ENCODE assay signal across 18 cellular contexts in genomic region chr19:35348909-35349611, GRCh38. TPM values are rescaled to one million over a fixed set of nuclear protein-coding genes. Genes with fewer than 3 reads are reported as not detected.
DNase-seq lines count a peak whose midpoint lies in the region; ATAC-seq and TF ChIP-seq lines count a peak whose summit lies in the region.
"Had no signal": no experiment of that assay in that cellular context is flagged by ENCODE, and none has a peak within 500 bp of the region (broad histone marks: within the 10 kb centered on the region; RNA-seq: fewer than 3 reads in every experiment).

No MANE protein-coding gene starts in this region.

- H3K4me1 Mint-ChIP-seq in IgD-negative memory B cell, result peaks cover 41 to 51% (median 48%) of the 10 kb centered on the region in 3 donors
- no peaks in the 10 kb centered on the region for H3K4me1 Mint-ChIP-seq in chondrocyte (ENCODE audit: low read depth)

- H3K27ac Mint-ChIP-seq in IgD-negative memory B cell (peak overlapping the region; percentile 17 to 98 (median 86)), chondrocyte (ENCODE audit: unreplicated experiment) (no peak overlapping the region)

- TF ChIP-seq EP300 in ovary (IDR thresholded peaks at IDR 0.05), result no peak

- WGBS in ovary, 3 donors, result 40 to 57% (median 50%) methylated on average over 18 of the region's 18 CpGs

- H3K4me3 Mint-ChIP-seq in IgD-negative memory B cell, result peak overlapping the region in 2 of 4 donors; percentile 80 to 86
- no peak overlapping the region for H3K4me3 Mint-ChIP-seq in chondrocyte (ENCODE audit: unreplicated experiment)

- no peak for ATAC-seq in GM21360 (IDR thresholded peaks at IDR 0.05; ENCODE audit: unreplicated experiment)

- TF ChIP-seq POLR2A in ovary (IDR thresholded peaks at IDR 0.05), result no peak

- H3K4me3 ChIP-seq in ovary, result no peak overlapping the region

- H3K27me3 Mint-ChIP-seq in IgD-negative memory B cell (peaks cover 2% of the 10 kb centered on the region), chondrocyte (ENCODE audit: low read depth) (peaks cover 48% of the 10 kb centered on the region)

- TF ChIP-seq CTCF in chondrocyte (IDR thresholded peaks at IDR 0.05) (no peak), ovary (IDR thresholded peaks at IDR 0.05) (no peak)

- peak overlapping the region in 1 of 2 donors; percentile 72 for H3K27ac ChIP-seq in ovary
- H3K27ac ChIP-seq: 22Rv1 had no signal

- DNase-seq in DMS79 treated with DMSO at 0.1 percent for 48 hours (lab: John Stamatoyannopoulos, UW) (peak; percentile 15), DMS79 (lab: John Stamatoyannopoulos, UW) (no peak), chondrocyte (ENCODE audit: low spot score) (peak; percentile 67), ovary (peak; percentile 86 to 88 (median 86)), RKO (ENCODE audit: low spot score) (no peak), AG20443 (ENCODE audit: low spot score) (no peak)
- DNase-seq: activated CD4-positive, alpha-beta T cell treated with anti-CD3 and anti-CD28 coated beads for 4 hours; DND-41; HCEC 1CT; Kasumi-1; NCI-H2227 treated with DMSO at 0.1 percent for 48 hours; SIG-M5 had no signal

- H3K9me3 ChIP-seq in ovary, result no peaks in the 10 kb centered on the region

- no peaks in the 10 kb centered on the region for H3K27me3 ChIP-seq in ovary

- H3K36me3 Mint-ChIP-seq in IgD-negative memory B cell (no peaks in the 10 kb centered on the region), chondrocyte (ENCODE audit: low read depth) (peaks cover 1% of the 10 kb centered on the region)

- H3K4me1 ChIP-seq in ovary (ENCODE audit: insufficient read depth), result peaks cover 3% of the 10 kb centered on the region

- no peaks in the 10 kb centered on the region for H3K36me3 ChIP-seq in ovary

- peaks cover 0 to 3% (median 0%) of the 10 kb centered on the region in 3 donors for H3K9me3 Mint-ChIP-seq in IgD-negative memory B cell
- H3K9me3 Mint-ChIP-seq in chondrocyte (ENCODE audit: low read depth), result no peaks in the 10 kb centered on the region

- intact Hi-C loops in ovary (cut with DNase I), result loop anchor here in 3 of 4 donors (5.0 to 10.0 kb wide), 3 partner anchors 74 to 146 kb away; partner anchors contain the start of gene KRTDAP (in 1 of the 3)

RNA-seq across cellular contexts. Expression of gene FFAR1, which starts 1.4 kb away (rescaled TPM):
- polyA plus RNA-seq in IgD-negative memory B cell, result 0.24 TPM
- not detected in 3 replicates for total RNA-seq in chondrocyte
- 1 to 10 TPM in 5 of 7 donors, under 1 TPM in 2; 0.11 to 5.0 (median 1.8) TPM for total RNA-seq in ovary
- polyA plus RNA-seq in ovary, result under 1 TPM; 0.32 to 0.67 TPM
- total RNA-seq: aorta, mucosa of gallbladder, skeletal muscle tissue had no signal
- polyA plus RNA-seq: aorta had no signal

RNA-seq across cellular contexts. Expression of gene FFAR3, which starts 9.2 kb away (rescaled TPM):
- polyA plus RNA-seq in IgD-negative memory B cell (not detected), ovary (under 1 TPM in 1 of 2 donors, not detected in 1; 0.12 TPM)
- total RNA-seq in chondrocyte (not detected in 3 replicates), ovary (under 1 TPM in 4 of 7 donors, not detected in 3; 0.15 to 0.43 (median 0.21) TPM)
- total RNA-seq: skeletal muscle tissue had no signal
- polyA plus RNA-seq: aorta had no signal

RNA-seq across cellular contexts. Expression of gene CD22, which starts 20.1 kb away (rescaled TPM):
- polyA plus RNA-seq in IgD-negative memory B cell (494 TPM), ovary (10 to 100 TPM; 79.4 to 94.2 TPM)
- total RNA-seq in chondrocyte (not detected in 3 replicates), ovary (100 to 1,000 TPM in 5 of 7 donors, 10 to 100 TPM in 2; 54.2 to 264 (median 137) TPM)

RNA-seq across cellular contexts. Expression of gene GPR42, which starts 21.8 kb away (rescaled TPM):
- not detected for polyA plus RNA-seq in IgD-negative memory B cell
- not detected in 3 replicates for total RNA-seq in chondrocyte
- not detected for total RNA-seq in ovary
- not detected for polyA plus RNA-seq in ovary
- total RNA-seq: aorta, mucosa of gallbladder, skeletal muscle tissue had no signal
- polyA plus RNA-seq: aorta had no signal

RNA-seq across cellular contexts. Expression of gene MAG, which starts 57.1 kb away (rescaled TPM):
- 0.25 TPM for polyA plus RNA-seq in IgD-negative memory B cell
- total RNA-seq in chondrocyte, result not detected in 3 replicates
- 100 to 1,000 TPM in 3 of 7 donors, 10 to 100 TPM in 4; 58.0 to 146 (median 94.2) TPM for total RNA-seq in ovary
- polyA plus RNA-seq in ovary, result 100 to 1,000 TPM in 1 of 2 donors, 1 to 10 TPM in 1; 1.1 to 106 TPM
- total RNA-seq: mucosa of gallbladder had no signal
- polyA plus RNA-seq: aorta had no signal

Comparison
In these comparisons a context has a peak if more than half of its experiments do, and no peak if none do; other contexts are left out.
1. DNase-seq: peak in DMS79 treated with DMSO at 0.1 percent for 48 hours (single experiment), chondrocyte (single experiment) and ovary (5 of 5); none in DMS79 (single experiment), RKO (single experiment) and AG20443 (single experiment).
2. RNA of gene CD22, which starts 20.1 kb away (total RNA-seq): 54.2 to 264 TPM in ovary; not detected in chondrocyte; every median in the first group is over 10 times any median in the second.